31 cellular contexts compared by ENCODE assay signal in the genomic region with DNA sequence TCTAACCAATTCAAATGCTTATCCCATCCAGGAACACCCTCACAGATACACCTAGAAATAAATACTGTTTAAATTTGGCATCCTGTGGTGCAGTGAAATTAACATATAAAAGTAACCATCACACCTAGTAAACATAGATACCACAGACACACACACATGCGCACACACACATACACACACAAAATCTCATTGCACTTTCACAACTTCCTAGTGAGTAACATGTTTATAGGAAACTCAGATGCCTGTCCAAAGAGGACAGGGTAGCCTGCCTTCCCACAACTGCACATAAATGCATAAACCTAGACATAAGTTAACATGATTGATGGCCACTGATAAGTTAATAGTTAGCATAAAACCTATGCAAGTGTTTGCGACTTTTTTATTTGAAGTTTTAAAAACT.
"Had no signal": no experiment of that assay in that cellular context is flagged by ENCODE, and none has a peak within 500 bp of the region (broad histone marks: within the 10 kb centered on the region; RNA-seq: fewer than 3 reads in every experiment).

No MANE protein-coding gene starts in this region.

- FAIRE-seq: astrocyte, bronchial epithelial cell, TTC549 had no signal

- H3K27ac ChIP-seq: body of pancreas, cardiac muscle cell, VCaP had no signal

- H3K9me3 ChIP-seq: body of pancreas had no signal

- DNase-seq: activated B cell treated with CpG ODN at 0.5 μM for 24 hours; activated CD4-positive, alpha-beta memory T cell treated with anti-CD3 and anti-CD28 coated beads, Interleukin-2, amount 10 ng/mL, durations not matched to agents 7 days and 5 days; activated CD4-positive, alpha-beta T cell treated with anti-CD3 and anti-CD28 coated beads for 4 hours; activated CD4-positive, alpha-beta T cell treated with anti-CD3 and anti-CD28 coated beads, Interleukin-2, amount 10 ng/mL, durations not matched to agents 24 days and 14 days; activated CD4-positive, alpha-beta T cell treated with anti-CD3 and anti-CD28 coated beads, Interleukin-2, amount 50 U/mL, for 1 hour; activated CD4-positive, alpha-beta T cell treated with anti-CD3 and anti-CD28 coated beads, Interleukin-2, amount 50 U/mL, for 4 hours; activated CD4-positive, CD25-positive, alpha-beta regulatory T cell treated with anti-CD3 and anti-CD28 coated beads, Interleukin-2, amount 50 U/mL, for 72 hours; activated CD8-positive, alpha-beta memory T cell treated with anti-CD3 and anti-CD28 coated beads for 24 hours; activated CD8-positive, alpha-beta memory T cell treated with anti-CD3 and anti-CD28 coated beads, Interleukin-2, amount 10 ng/mL, durations not matched to agents 7 days and 5 days; activated CD8-positive, alpha-beta memory T cell treated with anti-CD3 and anti-CD28 coated beads, Interleukin-2, amount 50 U/mL, for 48 hours; activated CD8-positive, alpha-beta T cell treated with anti-CD3 and anti-CD28 coated beads, Interleukin-2, amount 10 ng/mL, durations not matched to agents 7 days and 5 days; activated effector memory CD4-positive, alpha-beta T cell treated with Interleukin-2 at 50 U/mL for 16 hours; activated gamma-delta T cell; activated naive CD4-positive, alpha-beta T cell treated with anti-CD3 and anti-CD28 coated beads, Interleukin-2, amount 10 ng/mL, durations not matched to agents 7 days and 5 days; activated naive CD4-positive, alpha-beta T cell treated with Interleukin-2 at 50 U/mL for 16 hours; activated naive CD8-positive, alpha-beta T cell treated with anti-CD3 and anti-CD28 coated beads, Interleukin-2, amount 10 ng/mL, durations not matched to agents 7 days and 5 days; activated naive CD8-positive, alpha-beta T cell treated with anti-CD3 and anti-CD28 coated beads, Interleukin-2, amount 50 U/mL, for 24 hours; activated T-cell treated with anti-CD3 and anti-CD28 coated beads, Interleukin-2, amount 50 U/mL, for 24 hours; activated T-cell treated with anti-CD3 and anti-CD28 coated beads, Interleukin-2, amount 50 U/mL, for 48 hours; amniotic stem cell; aorta; body of pancreas; caudate nucleus; cerebellar nuclear complex; T-helper 1 cell; T-helper 9 cell had no signal

- H3K27me3 ChIP-seq: body of pancreas, cardiac muscle cell had no signal

- ATAC-seq: activated CD8-positive, alpha-beta memory T cell treated with anti-CD3 and anti-CD28 coated beads, Interleukin-2, amount 10 ng/mL, durations not matched to agents 7 days and 5 days; activated CD8-positive, alpha-beta T cell treated with anti-CD3 and anti-CD28 coated beads, Interleukin-2, amount 10 ng/mL, durations not matched to agents 7 days and 5 days; activated naive CD8-positive, alpha-beta T cell treated with anti-CD3 and anti-CD28 coated beads, Interleukin-2, amount 50 U/mL, for 24 hours; body of pancreas had no signal

- H3K36me3 ChIP-seq: cardiac muscle cell had no signal

- H3K4me3 ChIP-seq: body of pancreas, cardiac muscle cell had no signal
